ENCODE assay signal across 9 cellular contexts in genomic region chr12:81077329-81077685, GRCh38. TPM values are rescaled to one million over a fixed set of nuclear protein-coding genes. Genes with fewer than 3 reads are reported as not detected.
DNase-seq lines count a peak whose midpoint lies in the region; ATAC-seq and TF ChIP-seq lines count a peak whose summit lies in the region.
"Had no signal": no experiment of that assay in that cellular context is flagged by ENCODE, and none has a peak within 500 bp of the region (broad histone marks: within the 10 kb centered on the region; RNA-seq: fewer than 3 reads in every experiment).

No MANE protein-coding gene starts in this region.

- peak; percentile 57 for DNase-seq in HuH-7.5 (ENCODE audit: low spot score)
- DNase-seq in ecto neural progenitor cell (ENCODE audit: low spot score) = peak; percentile 81
- DNase-seq in left lobe of liver (ENCODE audit: low spot score) = peak; percentile 78
- DNase-seq in thoracic aorta (ENCODE audit: low spot score) = no peak
- no peak for DNase-seq in mucosa of descending colon
- DNase-seq in SW 1271 (lab: John Stamatoyannopoulos, UW) = no peak

- H3K9me3 ChIP-seq in thoracic aorta (no peaks in the 10 kb centered on the region), mucosa of descending colon (no peaks in the 10 kb centered on the region)

- H3K36me3 ChIP-seq in thoracic aorta (no peaks in the 10 kb centered on the region), mucosa of descending colon (ENCODE audit: low read depth) (no peaks in the 10 kb centered on the region)

- intact Hi-C loops in mucosa of descending colon (cut with DNase I, micrococcal nuclease) = no loop called here

- TF ChIP-seq CTCF in thoracic aorta (IDR thresholded peaks at IDR 0.05) (no peak), mucosa of descending colon (IDR thresholded peaks at IDR 0.05) (no peak)

- H3K4me3 ChIP-seq in thoracic aorta (peak overlapping the region; percentile 81), mucosa of descending colon (no peak overlapping the region)
- H3K4me3 ChIP-seq: SK-N-MC had no signal

- ATAC-seq in left lobe of liver (peak; percentile 73), thoracic aorta (ENCODE audit: insufficient number of reproducible peaks, low FRiP score, low read depth) (peak; percentile 5), mucosa of descending colon (no peak), GM21526 (IDR thresholded peaks at IDR 0.05; ENCODE audit: low FRiP score, unreplicated experiment) (no peak), HG02970 (IDR thresholded peaks at IDR 0.05; ENCODE audit: low FRiP score, unreplicated experiment) (no peak)

- no peaks in the 10 kb centered on the region for H3K27me3 ChIP-seq in thoracic aorta (replicated peaks; ENCODE audit: insufficient read depth)

- H3K4me1 ChIP-seq in thoracic aorta (ENCODE audit: control insufficient read depth in 1 of 2, low read depth in 2 of 2) (peaks cover 8 to 20% of the 10 kb centered on the region in 2 donors), mucosa of descending colon (ENCODE audit: low read depth) (no peaks in the 10 kb centered on the region)

- peak overlapping the region; percentile 82 to 83 for H3K27ac ChIP-seq in thoracic aorta
- H3K27ac ChIP-seq: SK-N-MC had no signal

RNA-seq across cellular contexts. Expression of gene ACSS3, which starts 0.6 kb away (rescaled TPM):
- 47.4 TPM for total RNA-seq in left lobe of liver
- total RNA-seq in thoracic aorta = 10 to 100 TPM; 16.5 to 30.0 TPM
- total RNA-seq in mucosa of descending colon = 1 to 10 TPM in 2 of 3 donors, under 1 TPM in 1; 0.69 to 6.4 (median 1.9) TPM

Comparison
In these comparisons a context has a peak if more than half of its experiments do, and no peak if none do; other contexts are left out.
1. DNase-seq: peak in HuH-7.5 (single experiment), ecto neural progenitor cell (single experiment) and left lobe of liver (single experiment); none in thoracic aorta (single experiment), mucosa of descending colon (0 of 3) and SW 1271 (0 of 2).
2. ATAC-seq: peak in left lobe of liver (single experiment) and thoracic aorta (single experiment); none in mucosa of descending colon (single experiment), GM21526 (single experiment) and HG02970 (single experiment).